In the genomic region with DNA sequence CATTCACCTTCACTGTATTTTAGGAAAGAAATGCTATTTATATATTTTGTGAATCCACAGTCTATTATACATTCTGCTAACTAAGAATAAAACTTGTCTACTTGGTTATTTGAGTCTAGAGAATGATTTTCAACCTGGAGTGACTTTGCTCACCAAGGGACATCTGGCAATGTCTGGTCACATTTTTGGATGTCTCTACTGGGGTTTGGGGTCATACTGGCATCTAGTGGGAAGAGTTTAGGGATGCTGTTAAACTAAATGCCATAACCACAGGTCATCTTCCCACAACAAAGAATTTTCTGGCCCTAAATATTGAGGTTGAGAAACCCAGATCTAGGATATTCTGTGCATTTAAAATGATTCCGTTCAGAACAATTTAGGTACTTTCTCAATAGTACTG, we compare ENCODE assay signal across 18 cellular contexts. TPM values are rescaled to one million over a fixed set of nuclear protein-coding genes. Genes with fewer than 3 reads are reported as not detected.
DNase-seq lines count a peak whose midpoint lies in the region; ATAC-seq and TF ChIP-seq lines count a peak whose summit lies in the region.
"Had no signal": no experiment of that assay in that cellular context is flagged by ENCODE, and none has a peak within 500 bp of the region (broad histone marks: within the 10 kb centered on the region; RNA-seq: fewer than 3 reads in every experiment).

No MANE protein-coding gene starts in this region.

- no peak overlapping the region for H3K27ac Mint-ChIP-seq in CD14-positive monocyte
- H3K27ac Mint-ChIP-seq: stimulated activated memory B cell treated with anti-CD40 and anti-IgM and Interleukin-4, amounts not matched to agents 10 μg/mL and 1 μg/mL and 100 μg/mL, for 72 hours had no signal

- no peak for ATAC-seq in HG02588 (IDR thresholded peaks at IDR 0.05; ENCODE audit: unreplicated experiment)
- ATAC-seq: esophagus mucosa; stimulated activated memory B cell treated with anti-CD40 and anti-IgM and Interleukin-4, amounts not matched to agents 10 μg/mL and 1 μg/mL and 100 μg/mL, for 72 hours; upper lobe of right lung had no signal

- intact Hi-C loops in CD14-positive monocyte (cut with micrococcal nuclease): no loop called here

- in situ Hi-C loops in GM13977 (cut with MboI; ENCODE audit: low pct_unique_long_range_greater_than_20kb, low sequenced_read_pairs, unreplicated experiment): no loop called here

- peaks cover 0 to 6% (median 2%) of the 10 kb centered on the region in 7 donors for H3K9me3 Mint-ChIP-seq in CD14-positive monocyte
- H3K9me3 Mint-ChIP-seq: stimulated activated memory B cell treated with anti-CD40 and anti-IgM and Interleukin-4, amounts not matched to agents 10 μg/mL and 1 μg/mL and 100 μg/mL, for 72 hours had no signal

- DNase-seq in AG20443 (ENCODE audit: low spot score): peak; percentile 38
- peak; percentile 19 for DNase-seq in H4 (ENCODE audit: low spot score)
- peak; percentile 59 for DNase-seq in OCI-M1 (lab: John Stamatoyannopoulos, UW)
- DNase-seq in fibroblast of mammary gland (ENCODE audit: low read depth): peak; percentile 21
- no peak for DNase-seq in GM13977 (ENCODE audit: low spot score)
- no peak for DNase-seq in CD14-positive monocyte (ENCODE audit: low spot score)
- DNase-seq in stimulated activated CD4-positive, alpha-beta T cell treated with anti-CD3 and anti-CD28 coated beads, Interleukin-2, amount 100 ng/mL, for 48 hours: no peak
- DNase-seq: activated effector memory CD4-positive, alpha-beta T cell treated with anti-CD3 and anti-CD28 coated beads, Interleukin-2, amount 50 U/mL, for 16 hours; aorta; C1 segment of cervical spinal cord; small intestine; upper lobe of right lung had no signal

- H3K4me1 Mint-ChIP-seq in CD14-positive monocyte: peaks cover 29% of the 10 kb centered on the region
- H3K4me1 Mint-ChIP-seq: stimulated activated memory B cell treated with anti-CD40 and anti-IgM and Interleukin-4, amounts not matched to agents 10 μg/mL and 1 μg/mL and 100 μg/mL, for 72 hours had no signal

- H3K4me3 Mint-ChIP-seq in CD14-positive monocyte: no peak overlapping the region
- H3K4me3 Mint-ChIP-seq: stimulated activated memory B cell treated with anti-CD40 and anti-IgM and Interleukin-4, amounts not matched to agents 10 μg/mL and 1 μg/mL and 100 μg/mL, for 72 hours had no signal

- H3K27me3 Mint-ChIP-seq in CD14-positive monocyte (ENCODE audit: low read depth in 3 of 3): peaks cover 0 to 2% (median 2%) of the 10 kb centered on the region in 3 donors
- H3K27me3 Mint-ChIP-seq: stimulated activated memory B cell treated with anti-CD40 and anti-IgM and Interleukin-4, amounts not matched to agents 10 μg/mL and 1 μg/mL and 100 μg/mL, for 72 hours had no signal

- H3K36me3 Mint-ChIP-seq in CD14-positive monocyte: no peaks in the 10 kb centered on the region
- H3K36me3 Mint-ChIP-seq: stimulated activated memory B cell treated with anti-CD40 and anti-IgM and Interleukin-4, amounts not matched to agents 10 μg/mL and 1 μg/mL and 100 μg/mL, for 72 hours had no signal

- TF ChIP-seq CTCF in fibroblast of mammary gland (conservative IDR thresholded peaks at IDR 0.05; ENCODE audit: control insufficient read depth, insufficient read depth, low read depth, low read length) (peak; percentile 12), GM13977 (IDR thresholded peaks at IDR 0.05; ENCODE audit: extremely low read depth, insufficient read depth, missing control alignments) (no peak), CD14-positive monocyte (IDR thresholded peaks at IDR 0.05) (no peak)

- H3K4me3 ChIP-seq in fibroblast of mammary gland (ENCODE audit: control insufficient read depth, low read depth, low read length): no peak overlapping the region
- H3K4me3 ChIP-seq: coronary artery, hepatocyte, upper lobe of right lung had no signal

RNA-seq across cellular contexts. Expression of a gene that starts 26.0 kb away (rescaled TPM):
- total RNA-seq in H4 (2014; rRNA removed; shearing (Covaris generic)): not detected in 2 replicates
- polyA plus RNA-seq in CD14-positive monocyte: not detected
- total RNA-seq: esophagus mucosa, osteocyte had no signal
- polyA plus RNA-seq: aorta had no signal

Comparison
In these comparisons a context has a peak if more than half of its experiments do, and no peak if none do; other contexts are left out.
1. DNase-seq: peak in AG20443 (single experiment), H4 (single experiment), OCI-M1 (single experiment) and fibroblast of mammary gland (single experiment); none in GM13977 (single experiment), CD14-positive monocyte (single experiment) and stimulated activated CD4-positive, alpha-beta T cell treated with anti-CD3 and anti-CD28 coated beads, Interleukin-2, amount 100 ng/mL, for 48 hours (0 of 2).